ENCODE assay signal across 15 cellular contexts in the genomic region with DNA sequence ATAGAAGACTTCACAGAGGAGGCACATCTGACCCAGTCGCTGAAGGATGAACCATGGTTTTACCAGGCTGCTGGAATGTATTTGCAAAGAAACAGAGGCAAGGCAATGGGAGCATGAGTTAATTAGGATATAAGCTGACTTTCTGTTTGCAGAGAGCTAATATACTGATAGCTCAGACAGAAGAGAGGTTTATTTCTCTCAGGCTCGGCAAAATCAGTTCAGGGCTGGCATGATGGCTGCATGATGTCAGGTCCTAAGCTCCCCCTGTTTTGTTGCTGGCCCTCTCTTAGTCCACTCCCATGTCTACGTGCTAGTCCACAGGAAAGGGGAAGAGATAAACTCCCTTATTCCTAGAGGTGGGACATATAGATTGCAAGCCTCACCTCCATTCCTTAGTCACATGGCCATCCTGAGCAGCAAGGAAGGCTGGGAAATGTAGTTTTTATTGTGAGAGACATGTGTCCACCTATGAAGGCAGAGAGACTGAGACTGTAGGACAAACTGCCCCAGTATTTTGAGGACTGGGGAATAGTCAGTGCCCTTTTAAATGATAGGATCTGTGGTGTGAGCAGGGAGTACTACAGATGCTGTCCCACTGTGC.
DNase-seq lines count a peak whose midpoint lies in the region; ATAC-seq and TF ChIP-seq lines count a peak whose summit lies in the region.
"Had no signal": no experiment of that assay in that cellular context is flagged by ENCODE, and none has a peak within 500 bp of the region (broad histone marks: within the 10 kb centered on the region; RNA-seq: fewer than 3 reads in every experiment).

No MANE protein-coding gene starts in this region.

- no peaks in the 10 kb centered on the region for H3K9me3 ChIP-seq in PC-9 (ENCODE audit: insufficient read depth, low read depth)
- H3K9me3 ChIP-seq: prostate gland had no signal

- H3K27ac ChIP-seq in PC-9 (no peak overlapping the region), foreskin keratinocyte (no peak overlapping the region)
- H3K27ac ChIP-seq: prostate gland had no signal

- H3K4me3 Mint-ChIP-seq in HFFc6: no peak overlapping the region
- H3K4me3 Mint-ChIP-seq: CD8-positive, alpha-beta T cell; natural killer cell treated with Interleukin-12 subunit alpha and Interleukin-12 subunit beta and Interleukin-15 and Interleukin-18, amount 100 ng/mL, for 72 hours; stimulated activated naive CD8-positive, alpha-beta T cell treated with anti-CD3 and anti-CD28 coated beads, Interleukin-15, Interleukin-2, amounts not matched to agents 100 ng/mL and 50 ng/mL, for 24 hours had no signal

- no peak for TF ChIP-seq CTCF in PC-9 (conservative IDR thresholded peaks at IDR 0.05)
- TF ChIP-seq CTCF in foreskin keratinocyte (conservative IDR thresholded peaks at IDR 0.05): no peak
- TF ChIP-seq CTCF in HFFc6 (IDR thresholded peaks at IDR 0.05): no peak

- no peak overlapping the region for H3K27ac Mint-ChIP-seq in HFFc6
- H3K27ac Mint-ChIP-seq: CD8-positive, alpha-beta T cell; natural killer cell treated with Interleukin-12 subunit alpha and Interleukin-12 subunit beta and Interleukin-15 and Interleukin-18, amount 100 ng/mL, for 72 hours; stimulated activated naive CD8-positive, alpha-beta T cell treated with anti-CD3 and anti-CD28 coated beads, Interleukin-15, Interleukin-2, amounts not matched to agents 100 ng/mL and 50 ng/mL, for 24 hours had no signal

- no peaks in the 10 kb centered on the region for H3K4me1 ChIP-seq in PC-9 (replicated peaks; ENCODE audit: insufficient read depth)
- H3K4me1 ChIP-seq in foreskin keratinocyte: no peaks in the 10 kb centered on the region
- H3K4me1 ChIP-seq: prostate gland had no signal

- H3K4me2 ChIP-seq in PC-9: peak overlapping the region; percentile 31; the same call in 1 of the 2 replicates

- no peaks in the 10 kb centered on the region for H3K9me2 ChIP-seq in PC-9 (ENCODE audit: insufficient read depth)

- POLR2A ChIA-PET in PC-9 (lab: Charles Lee; ENCODE audit: unreplicated experiment): no interaction called here

- intact Hi-C loops in PC-9 (cut with micrococcal nuclease; ENCODE audit: unreplicated experiment): no loop called here

- ATAC-seq in foreskin keratinocyte (peak; percentile 42), HG03439 (IDR thresholded peaks at IDR 0.05; ENCODE audit: unreplicated experiment) (no peak), HG03354 (IDR thresholded peaks at IDR 0.05; ENCODE audit: poor library complexity, severe bottlenecking, unreplicated experiment) (no peak)
- ATAC-seq: CD8-positive, alpha-beta T cell; natural killer cell treated with Interleukin-12 subunit alpha and Interleukin-12 subunit beta and Interleukin-15 and Interleukin-18, amount 100 ng/mL, for 72 hours had no signal

- peak overlapping the region; percentile 8; the same call in 1 of the 2 replicates for H3K4me3 ChIP-seq in PC-9
- H3K4me3 ChIP-seq: prostate gland had no signal

- H3K27me3 ChIP-seq in PC-9 (ENCODE audit: insufficient read depth, low read depth) (no peaks in the 10 kb centered on the region), foreskin keratinocyte (no peaks in the 10 kb centered on the region)

- H3K27me3 Mint-ChIP-seq in HFFc6 (ENCODE audit: insufficient read depth): peaks cover 1% of the 10 kb centered on the region

- no peaks in the 10 kb centered on the region for H3K36me3 ChIP-seq in PC-9 (ENCODE audit: low read depth)
- H3K36me3 ChIP-seq: prostate gland had no signal

- no TSS peak for BruUV-seq in PC-9 (replicated peaks; lab: Mats Ljungman, UMichigan)

- peaks cover 38% of the 10 kb centered on the region for H3K9me3 Mint-ChIP-seq in HFFc6
- H3K9me3 Mint-ChIP-seq: CD8-positive, alpha-beta T cell; natural killer cell treated with Interleukin-12 subunit alpha and Interleukin-12 subunit beta and Interleukin-15 and Interleukin-18, amount 100 ng/mL, for 72 hours; stimulated activated naive CD8-positive, alpha-beta T cell treated with anti-CD3 and anti-CD28 coated beads, Interleukin-15, Interleukin-2, amounts not matched to agents 100 ng/mL and 50 ng/mL, for 24 hours had no signal

- H3K4me1 Mint-ChIP-seq in HFFc6 (ENCODE audit: low read depth): no peaks in the 10 kb centered on the region

- no peak overlapping the region for H2AFZ ChIP-seq in PC-9

- DNase-seq in NCI-H2171 treated with DMSO at 0.1 percent for 48 hours (lab: John Stamatoyannopoulos, UW) (peak; percentile 9), NCI-H2171 (lab: John Stamatoyannopoulos, UW) (no peak), HT-29 (ENCODE audit: low spot score) (peak; percentile 25), PC-9 (no peak), foreskin keratinocyte (no peak), HFFc6 (no peak)
- DNase-seq: ACHN; activated CD8-positive, alpha-beta memory T cell treated with anti-CD3 and anti-CD28 coated beads for 24 hours; amniotic stem cell; CD8-positive, alpha-beta T cell had no signal

- H3K36me3 Mint-ChIP-seq in HFFc6 (ENCODE audit: low read depth): no peaks in the 10 kb centered on the region
- H3K36me3 Mint-ChIP-seq: CD8-positive, alpha-beta T cell; natural killer cell treated with Interleukin-12 subunit alpha and Interleukin-12 subunit beta and Interleukin-15 and Interleukin-18, amount 100 ng/mL, for 72 hours had no signal

- H4K20me1 ChIP-seq in PC-9 (ENCODE audit: insufficient read depth): no peaks in the 10 kb centered on the region

- CTCF ChIA-PET in PC-9 (lab: Charles Lee): no interaction called here

- no peaks in the 10 kb centered on the region for H3F3A ChIP-seq in PC-9 (ENCODE audit: insufficient read depth, low read depth)

- H3K79me2 ChIP-seq in PC-9 (ENCODE audit: low read depth): no peaks in the 10 kb centered on the region

Comparison
In these comparisons a context has a peak if more than half of its experiments do, and no peak if none do; other contexts are left out.
1. DNase-seq: peak in NCI-H2171 treated with DMSO at 0.1 percent for 48 hours (single experiment) and HT-29 (single experiment); none in NCI-H2171 (single experiment), PC-9 (0 of 2), foreskin keratinocyte (0 of 2) and HFFc6 (single experiment).